ENCODE assay signal across 15 cellular contexts in genomic region chr5:15791274-15791673, GRCh38.
A peak's percentile ranks its signal among the peaks of the same experiment; 100 is the strongest.
DNase-seq lines count a peak whose midpoint lies in the region; ATAC-seq and TF ChIP-seq lines count a peak whose summit lies in the region.
"Had no signal": no experiment of that assay in that cellular context is flagged by ENCODE, and none has a peak within 500 bp of the region (broad histone marks: within the 10 kb centered on the region; RNA-seq: fewer than 3 reads in every experiment).

No MANE protein-coding gene starts in this region.

- no peak overlapping the region for H3K27ac Mint-ChIP-seq in activated CD8-positive, alpha-beta memory T cell treated with anti-CD3 and anti-CD28 coated beads, Interleukin-2, amount 10 ng/mL, durations not matched to agents 7 days and 5 days
- H3K27ac Mint-ChIP-seq: nephron progenitor cell, WTC11 had no signal

- H3K27ac ChIP-seq in heart left ventricle, result no peak overlapping the region
- H3K27ac ChIP-seq: stomach had no signal

- CTCF ChIA-PET in activated CD8-positive, alpha-beta memory T cell treated with anti-CD3 and anti-CD28 coated beads, Interleukin-2, amount 10 ng/mL, durations not matched to agents 7 days and 5 days (lab: Charles Lee), result no interaction called here

- H3K27me3 ChIP-seq in heart left ventricle, result no peaks in the 10 kb centered on the region
- no peaks in the 10 kb centered on the region for H3K27me3 ChIP-seq in HAP-1 (ENCODE audit: low read depth)
- H3K27me3 ChIP-seq: stomach had no signal

- H3K36me3 ChIP-seq in heart left ventricle (no peaks in the 10 kb centered on the region), HAP-1 (replicated peaks) (no peaks in the 10 kb centered on the region)
- H3K36me3 ChIP-seq: stomach had no signal

- no peak overlapping the region for H3K4me3 Mint-ChIP-seq in activated CD8-positive, alpha-beta memory T cell treated with anti-CD3 and anti-CD28 coated beads, Interleukin-2, amount 10 ng/mL, durations not matched to agents 7 days and 5 days
- H3K4me3 Mint-ChIP-seq: nephron progenitor cell, WTC11 had no signal

- no peak for DNase-seq in heart left ventricle
- DNase-seq in left ventricle myocardium superior, result no peak
- DNase-seq in RPMI8226, result peak; percentile 5
- peak; percentile 35 for DNase-seq in fibroblast of gingiva (ENCODE audit: low read depth)
- DNase-seq in superior temporal gyrus (ENCODE audit: extremely low spot score), result peak; percentile 84
- DNase-seq in activated CD8-positive, alpha-beta memory T cell treated with anti-CD3 and anti-CD28 coated beads, Interleukin-2, amount 10 ng/mL, durations not matched to agents 7 days and 5 days, result no peak
- no peak for DNase-seq in HAP-1 (ENCODE audit: low spot score in 2 of 2)
- DNase-seq in NK-92 (lab: John Stamatoyannopoulos, UW; ENCODE audit: unreplicated experiment), result no peak
- DNase-seq: activated gamma-delta T cell treated with Interleukin-2 at 50 U/mL for 16 hours, KBM-7, NCI-H1436, nephron progenitor cell, stomach, T-helper 1 cell had no signal

- no peaks in the 10 kb centered on the region for H3K36me3 Mint-ChIP-seq in activated CD8-positive, alpha-beta memory T cell treated with anti-CD3 and anti-CD28 coated beads, Interleukin-2, amount 10 ng/mL, durations not matched to agents 7 days and 5 days

- H3K4me1 ChIP-seq in heart left ventricle (peaks cover 0 to 78% (median 43%) of the 10 kb centered on the region in 12 donors), HAP-1 (peaks cover 6% of the 10 kb centered on the region; the same call in 1 of the 2 replicates)

- in situ Hi-C loops in HAP-1 (cut with MboI; ENCODE audit: low sequenced_read_pairs), result loop anchor here (25.0 kb wide), 1 partner anchor 404 kb away; no protein-coding TSS in a partner anchor

- H3K4me1 Mint-ChIP-seq in activated CD8-positive, alpha-beta memory T cell treated with anti-CD3 and anti-CD28 coated beads, Interleukin-2, amount 10 ng/mL, durations not matched to agents 7 days and 5 days, result no peaks in the 10 kb centered on the region
- H3K4me1 Mint-ChIP-seq: nephron progenitor cell had no signal

- H3K4me3 ChIP-seq in heart left ventricle, result no peak overlapping the region
- H3K4me3 ChIP-seq in HAP-1, result no peak overlapping the region
- H3K4me3 ChIP-seq: stomach had no signal

- H3K9me3 ChIP-seq in heart left ventricle, result no peaks in the 10 kb centered on the region
- H3K9me3 ChIP-seq in HAP-1, result no peaks in the 10 kb centered on the region
- H3K9me3 ChIP-seq: stomach had no signal

- H3K27me3 Mint-ChIP-seq in activated CD8-positive, alpha-beta memory T cell treated with anti-CD3 and anti-CD28 coated beads, Interleukin-2, amount 10 ng/mL, durations not matched to agents 7 days and 5 days, result no peaks in the 10 kb centered on the region

- TF ChIP-seq POLR2A in heart left ventricle (IDR thresholded peaks at IDR 0.05), result no peak

- ATAC-seq in heart left ventricle (peak in 1 of 4 donors; percentile 49), left ventricle myocardium superior (no peak)
- ATAC-seq in activated CD8-positive, alpha-beta memory T cell treated with anti-CD3 and anti-CD28 coated beads, Interleukin-2, amount 10 ng/mL, durations not matched to agents 7 days and 5 days, result no peak
- ATAC-seq: WTC11 had no signal

- peaks cover 5% of the 10 kb centered on the region for H3K9me3 Mint-ChIP-seq in activated CD8-positive, alpha-beta memory T cell treated with anti-CD3 and anti-CD28 coated beads, Interleukin-2, amount 10 ng/mL, durations not matched to agents 7 days and 5 days (ENCODE audit: low read depth)
- H3K9me3 Mint-ChIP-seq: nephron progenitor cell had no signal

- intact Hi-C loops in heart left ventricle (cut with DNase I), result loop anchor here in 9 of 10 donors (5.0 to 10.0 kb wide), 4 partner anchors 106 to 326 kb away; partner anchors contain the start of gene FBXL7 (in 8 of the 9)
- intact Hi-C loops in left ventricle myocardium superior (cut with micrococcal nuclease), result loop anchor here (10.0 kb wide), 1 partner anchor 286 kb away; the partner anchor contains the start of gene FBXL7

- WGBS in heart left ventricle, 4 donors, result 45 to 57% (median 50%) methylated on average over 3 of the region's 3 CpGs

- TF ChIP-seq CTCF in heart left ventricle (IDR thresholded peaks at IDR 0.05), result peak in 7 of 12 donors; percentile 10 to 43 (median 33)

Comparison
In these comparisons a context has a peak if more than half of its experiments do, and no peak if none do; other contexts are left out.
1. DNase-seq: peak in RPMI8226 (single experiment), fibroblast of gingiva (single experiment) and superior temporal gyrus (single experiment); none in heart left ventricle (0 of 5), left ventricle myocardium superior (single experiment), activated CD8-positive, alpha-beta memory T cell treated with anti-CD3 and anti-CD28 coated beads, Interleukin-2, amount 10 ng/mL, durations not matched to agents 7 days and 5 days (single experiment), HAP-1 (0 of 2) and NK-92 (single experiment).